In genomic region chr14:69703047-69704046, GRCh38 we compare ENCODE assay signal across 1 cellular context.
TF ChIP-seq lines count a peak whose summit lies in the region.

No MANE protein-coding gene starts in this region.

TF ChIP-seq in HepG2, 621 proteins besides CTCF, POLR2A, EP300 and RAD21 (continued from another document):
- TF ChIP-seq TFDP1 (CRISPR knock-in tag; IDR thresholded peaks at IDR 0.05; ENCODE audit: borderline replicate concordance) (no peak), PCBP2 (optimal IDR thresholded peaks at IDR 0.05; ENCODE audit: low read depth, low read length, poor library complexity, severe bottlenecking) (no peak), CENPX (CRISPR knock-in tag; IDR thresholded peaks at IDR 0.05) (no peak), ZNF549 (CRISPR knock-in tag; IDR thresholded peaks at IDR 0.05) (no peak), HOXA5 (CRISPR knock-in tag; IDR thresholded peaks at IDR 0.05) (no peak), SRF (IDR thresholded peaks at IDR 0.05; ENCODE audit: low read depth, low read length) (no peak), XRCC5 (optimal IDR thresholded peaks at IDR 0.05; ENCODE audit: low read length) (no peak), ZNF253 (CRISPR knock-in tag; IDR thresholded peaks at IDR 0.05; ENCODE audit: borderline replicate concordance) (no peak), NR1H2 (CRISPR knock-in tag; IDR thresholded peaks at IDR 0.05; ENCODE audit: borderline replicate concordance, low read depth) (no peak), ZNF33B (CRISPR knock-in tag; IDR thresholded peaks at IDR 0.05) (no peak), ZNF644 (CRISPR knock-in tag; IDR thresholded peaks at IDR 0.05; ENCODE audit: low read depth) (0 out of 2 replicates have a peak, but pooled peaks have one; percentile 27), HNRNPLL (IDR thresholded peaks at IDR 0.05; ENCODE audit: low read depth, low read length, poor library complexity, severe bottlenecking) (no peak), XBP1 (CRISPR knock-in tag; IDR thresholded peaks at IDR 0.05) (no peak), ZEB1 (IDR thresholded peaks at IDR 0.05; ENCODE audit: insufficient replicate concordance, low read depth) (no peak), JUN (CRISPR knock-in tag; IDR thresholded peaks at IDR 0.05) (no peak), PLSCR1 (CRISPR knock-in tag; IDR thresholded peaks at IDR 0.05; ENCODE audit: borderline replicate concordance) (no peak), MYNN (CRISPR knock-in tag; IDR thresholded peaks at IDR 0.05; ENCODE audit: low read depth) (no peak), RAD51 (IDR thresholded peaks at IDR 0.05; ENCODE audit: borderline replicate concordance) (no peak), HNF4G (IDR thresholded peaks at IDR 0.05; ENCODE audit: borderline replicate concordance, low read depth, low read length) (peak; percentile 62; the same call in 1 of the 2 replicates), HNF4G (CRISPR knock-in tag; IDR thresholded peaks at IDR 0.05; ENCODE audit: borderline replicate concordance, low read depth) (no peak), MAFK (conservative IDR thresholded peaks at IDR 0.05 in 1 of 2, IDR thresholded peaks at IDR 0.05 in 1 of 2; ENCODE audit: low read length in 2 of 2) (no peak), RXRA (CRISPR knock-in tag; IDR thresholded peaks at IDR 0.05) (no peak; the same call in 1 of the 2 replicates), NONO (IDR thresholded peaks at IDR 0.05) (no peak), NONO (CRISPR knock-in tag; conservative IDR thresholded peaks at IDR 0.05) (no peak), ZBTB7B (CRISPR knock-in tag; IDR thresholded peaks at IDR 0.05) (no peak), ETV5 (CRISPR knock-in tag; IDR thresholded peaks at IDR 0.05; ENCODE audit: borderline replicate concordance) (no peak; the same call in 1 of the 2 replicates), ZNF432 (CRISPR knock-in tag; IDR thresholded peaks at IDR 0.05; ENCODE audit: borderline replicate concordance) (no peak), ZSCAN9 (CRISPR knock-in tag; IDR thresholded peaks at IDR 0.05; ENCODE audit: borderline replicate concordance) (no peak), MIXL1 (CRISPR knock-in tag; IDR thresholded peaks at IDR 0.05) (no peak), ZSCAN31 (CRISPR knock-in tag; IDR thresholded peaks at IDR 0.05; ENCODE audit: low read depth) (no peak), GABPB1 (CRISPR knock-in tag; IDR thresholded peaks at IDR 0.05) (no peak), SP5 (CRISPR knock-in tag; IDR thresholded peaks at IDR 0.05; ENCODE audit: borderline replicate concordance, low read depth) (no peak), ZNF3 (CRISPR knock-in tag; IDR thresholded peaks at IDR 0.05) (no peak), HMG20B (CRISPR knock-in tag; conservative IDR thresholded peaks at IDR 0.05) (no peak), ZNF569 (CRISPR knock-in tag; IDR thresholded peaks at IDR 0.05; ENCODE audit: borderline replicate concordance) (no peak), BCL6 (CRISPR knock-in tag; IDR thresholded peaks at IDR 0.05) (peak; percentile 63), CREB1 (IDR thresholded peaks at IDR 0.05) (no peak), CREB1 (CRISPR knock-in tag; IDR thresholded peaks at IDR 0.05) (no peak), ZMAT5 (CRISPR knock-in tag; IDR thresholded peaks at IDR 0.05; ENCODE audit: borderline replicate concordance, low read depth) (no peak)
- TF ChIP-seq, protein P1, sequence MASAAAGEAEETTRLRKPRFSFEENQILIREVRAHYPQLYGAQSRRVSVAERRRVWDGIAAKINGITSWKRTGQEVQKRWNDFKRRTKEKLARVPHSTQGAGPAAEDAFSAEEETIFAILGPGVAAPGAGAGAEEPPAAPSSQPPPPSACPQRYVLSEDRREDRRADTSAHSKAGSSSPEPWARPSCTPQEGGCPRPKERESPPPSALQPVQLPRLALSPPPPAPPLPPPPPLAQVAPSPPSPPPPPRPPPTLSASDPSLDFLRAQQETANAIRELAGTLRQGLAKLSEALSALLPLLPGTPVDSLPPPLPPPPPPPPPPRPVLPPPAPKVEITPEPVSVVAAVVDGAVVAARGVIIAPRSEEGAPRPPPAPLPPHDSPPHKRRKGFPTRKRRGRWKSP (CRISPR knock-in tag; IDR thresholded peaks at IDR 0.05) = no peak
- TF ChIP-seq, protein P2, sequence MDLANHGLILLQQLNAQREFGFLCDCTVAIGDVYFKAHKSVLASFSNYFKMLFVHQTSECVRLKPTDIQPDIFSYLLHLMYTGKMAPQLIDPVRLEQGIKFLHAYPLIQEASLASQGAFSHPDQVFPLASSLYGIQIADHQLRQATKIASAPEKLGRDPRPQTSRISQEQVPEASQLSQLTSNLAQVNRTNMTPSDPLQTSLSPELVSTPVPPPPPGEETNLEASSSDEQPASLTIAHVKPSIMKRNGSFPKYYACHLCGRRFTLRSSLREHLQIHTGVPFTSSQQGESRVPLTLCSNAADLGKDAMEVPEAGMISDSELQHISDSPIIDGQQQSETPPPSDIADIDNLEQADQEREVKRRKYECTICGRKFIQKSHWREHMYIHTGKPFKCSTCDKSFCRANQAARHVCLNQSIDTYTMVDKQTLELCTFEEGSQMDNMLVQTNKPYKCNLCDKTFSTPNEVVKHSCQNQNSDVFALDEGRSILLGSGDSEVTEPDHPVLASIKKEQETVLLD (CRISPR knock-in tag; IDR thresholded peaks at IDR 0.05; ENCODE audit: low read depth) = no peak
- TF ChIP-seq, protein P3, sequence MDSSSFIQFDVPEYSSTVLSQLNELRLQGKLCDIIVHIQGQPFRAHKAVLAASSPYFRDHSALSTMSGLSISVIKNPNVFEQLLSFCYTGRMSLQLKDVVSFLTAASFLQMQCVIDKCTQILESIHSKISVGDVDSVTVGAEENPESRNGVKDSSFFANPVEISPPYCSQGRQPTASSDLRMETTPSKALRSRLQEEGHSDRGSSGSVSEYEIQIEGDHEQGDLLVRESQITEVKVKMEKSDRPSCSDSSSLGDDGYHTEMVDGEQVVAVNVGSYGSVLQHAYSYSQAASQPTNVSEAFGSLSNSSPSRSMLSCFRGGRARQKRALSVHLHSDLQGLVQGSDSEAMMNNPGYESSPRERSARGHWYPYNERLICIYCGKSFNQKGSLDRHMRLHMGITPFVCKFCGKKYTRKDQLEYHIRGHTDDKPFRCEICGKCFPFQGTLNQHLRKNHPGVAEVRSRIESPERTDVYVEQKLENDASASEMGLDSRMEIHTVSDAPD (CRISPR knock-in tag; IDR thresholded peaks at IDR 0.05) = 0 out of 2 replicates have a peak, but pooled peaks have one; percentile 23
- TF ChIP-seq, protein P4, sequence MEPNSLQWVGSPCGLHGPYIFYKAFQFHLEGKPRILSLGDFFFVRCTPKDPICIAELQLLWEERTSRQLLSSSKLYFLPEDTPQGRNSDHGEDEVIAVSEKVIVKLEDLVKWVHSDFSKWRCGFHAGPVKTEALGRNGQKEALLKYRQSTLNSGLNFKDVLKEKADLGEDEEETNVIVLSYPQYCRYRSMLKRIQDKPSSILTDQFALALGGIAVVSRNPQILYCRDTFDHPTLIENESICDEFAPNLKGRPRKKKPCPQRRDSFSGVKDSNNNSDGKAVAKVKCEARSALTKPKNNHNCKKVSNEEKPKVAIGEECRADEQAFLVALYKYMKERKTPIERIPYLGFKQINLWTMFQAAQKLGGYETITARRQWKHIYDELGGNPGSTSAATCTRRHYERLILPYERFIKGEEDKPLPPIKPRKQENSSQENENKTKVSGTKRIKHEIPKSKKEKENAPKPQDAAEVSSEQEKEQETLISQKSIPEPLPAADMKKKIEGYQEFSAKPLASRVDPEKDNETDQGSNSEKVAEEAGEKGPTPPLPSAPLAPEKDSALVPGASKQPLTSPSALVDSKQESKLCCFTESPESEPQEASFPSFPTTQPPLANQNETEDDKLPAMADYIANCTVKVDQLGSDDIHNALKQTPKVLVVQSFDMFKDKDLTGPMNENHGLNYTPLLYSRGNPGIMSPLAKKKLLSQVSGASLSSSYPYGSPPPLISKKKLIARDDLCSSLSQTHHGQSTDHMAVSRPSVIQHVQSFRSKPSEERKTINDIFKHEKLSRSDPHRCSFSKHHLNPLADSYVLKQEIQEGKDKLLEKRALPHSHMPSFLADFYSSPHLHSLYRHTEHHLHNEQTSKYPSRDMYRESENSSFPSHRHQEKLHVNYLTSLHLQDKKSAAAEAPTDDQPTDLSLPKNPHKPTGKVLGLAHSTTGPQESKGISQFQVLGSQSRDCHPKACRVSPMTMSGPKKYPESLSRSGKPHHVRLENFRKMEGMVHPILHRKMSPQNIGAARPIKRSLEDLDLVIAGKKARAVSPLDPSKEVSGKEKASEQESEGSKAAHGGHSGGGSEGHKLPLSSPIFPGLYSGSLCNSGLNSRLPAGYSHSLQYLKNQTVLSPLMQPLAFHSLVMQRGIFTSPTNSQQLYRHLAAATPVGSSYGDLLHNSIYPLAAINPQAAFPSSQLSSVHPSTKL (CRISPR knock-in tag; IDR thresholded peaks at IDR 0.05) = peak; percentile 53
- TF ChIP-seq, protein P5, sequence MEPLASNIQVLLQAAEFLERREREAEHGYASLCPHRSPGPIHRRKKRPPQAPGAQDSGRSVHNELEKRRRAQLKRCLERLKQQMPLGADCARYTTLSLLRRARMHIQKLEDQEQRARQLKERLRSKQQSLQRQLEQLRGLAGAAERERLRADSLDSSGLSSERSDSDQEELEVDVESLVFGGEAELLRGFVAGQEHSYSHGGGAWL (CRISPR knock-in tag; IDR thresholded peaks at IDR 0.05) = no peak
- TF ChIP-seq, protein P6, sequence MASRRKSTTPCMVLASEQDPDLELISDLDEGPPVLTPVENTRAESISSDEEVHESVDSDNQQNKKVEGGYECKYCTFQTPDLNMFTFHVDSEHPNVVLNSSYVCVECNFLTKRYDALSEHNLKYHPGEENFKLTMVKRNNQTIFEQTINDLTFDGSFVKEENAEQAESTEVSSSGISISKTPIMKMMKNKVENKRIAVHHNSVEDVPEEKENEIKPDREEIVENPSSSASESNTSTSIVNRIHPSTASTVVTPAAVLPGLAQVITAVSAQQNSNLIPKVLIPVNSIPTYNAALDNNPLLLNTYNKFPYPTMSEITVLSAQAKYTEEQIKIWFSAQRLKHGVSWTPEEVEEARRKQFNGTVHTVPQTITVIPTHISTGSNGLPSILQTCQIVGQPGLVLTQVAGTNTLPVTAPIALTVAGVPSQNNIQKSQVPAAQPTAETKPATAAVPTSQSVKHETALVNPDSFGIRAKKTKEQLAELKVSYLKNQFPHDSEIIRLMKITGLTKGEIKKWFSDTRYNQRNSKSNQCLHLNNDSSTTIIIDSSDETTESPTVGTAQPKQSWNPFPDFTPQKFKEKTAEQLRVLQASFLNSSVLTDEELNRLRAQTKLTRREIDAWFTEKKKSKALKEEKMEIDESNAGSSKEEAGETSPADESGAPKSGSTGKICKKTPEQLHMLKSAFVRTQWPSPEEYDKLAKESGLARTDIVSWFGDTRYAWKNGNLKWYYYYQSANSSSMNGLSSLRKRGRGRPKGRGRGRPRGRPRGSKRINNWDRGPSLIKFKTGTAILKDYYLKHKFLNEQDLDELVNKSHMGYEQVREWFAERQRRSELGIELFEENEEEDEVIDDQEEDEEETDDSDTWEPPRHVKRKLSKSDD (CRISPR knock-in tag; IDR thresholded peaks at IDR 0.05; ENCODE audit: low read depth) = no peak
- TF ChIP-seq, protein P7, sequence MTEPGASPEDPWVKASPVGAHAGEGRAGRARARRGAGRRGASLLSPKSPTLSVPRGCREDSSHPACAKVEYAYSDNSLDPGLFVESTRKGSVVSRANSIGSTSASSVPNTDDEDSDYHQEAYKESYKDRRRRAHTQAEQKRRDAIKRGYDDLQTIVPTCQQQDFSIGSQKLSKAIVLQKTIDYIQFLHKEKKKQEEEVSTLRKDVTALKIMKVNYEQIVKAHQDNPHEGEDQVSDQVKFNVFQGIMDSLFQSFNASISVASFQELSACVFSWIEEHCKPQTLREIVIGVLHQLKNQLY (CRISPR knock-in tag; IDR thresholded peaks at IDR 0.05) = no peak
